ENCODE assay signal across 8 cellular contexts in genomic region chr10:60733189-60733815, GRCh38. TPM values are rescaled to one million over a fixed set of nuclear protein-coding genes. Genes with fewer than 3 reads are reported as not detected.
DNase-seq lines count a peak whose midpoint lies in the region; ATAC-seq and TF ChIP-seq lines count a peak whose summit lies in the region.

No MANE protein-coding gene starts in this region.

- peak; percentile 51 for DNase-seq in AG20443 (ENCODE audit: low spot score)
- DNase-seq in T-helper 22 cell (ENCODE audit: low read depth), result peak; percentile 20
- peak; percentile 22 to 33 for DNase-seq in central memory CD8-positive, alpha-beta T cell (ENCODE audit: low spot score in 2 of 2)
- no peak for DNase-seq in superior temporal gyrus (ENCODE audit: extremely low spot score)

- WGBS in liver, result 4% methylated on average over 51 of the region's 51 CpGs

- peak overlapping the region in 2 of 3 donors; percentile 48 to 69 for H3K4me3 ChIP-seq in liver (ENCODE audit: low read depth in 1 of 3, low read length in 3 of 3)

- peaks cover 9% of the 10 kb centered on the region for H3K36me3 Mint-ChIP-seq in central memory CD8-positive, alpha-beta T cell (ENCODE audit: insufficient read depth)
- H3K36me3 Mint-ChIP-seq in stimulated activated memory B cell treated with anti-CD40 and anti-IgM and Interleukin-4, amounts not matched to agents 10 μg/mL and 1 μg/mL and 100 μg/mL, for 72 hours, result no peaks in the 10 kb centered on the region

- peaks cover 0 to 3% (median 0%) of the 10 kb centered on the region in 4 donors for H3K27me3 ChIP-seq in liver (ENCODE audit: control insufficient read depth in 4 of 4, insufficient read depth in 4 of 4, low read length in 3 of 4)

- H3K4me1 Mint-ChIP-seq in central memory CD8-positive, alpha-beta T cell, result peaks cover 31% of the 10 kb centered on the region
- peaks cover 32% of the 10 kb centered on the region for H3K4me1 Mint-ChIP-seq in stimulated activated memory B cell treated with anti-CD40 and anti-IgM and Interleukin-4, amounts not matched to agents 10 μg/mL and 1 μg/mL and 100 μg/mL, for 72 hours

- H3K9ac ChIP-seq in liver (ENCODE audit: low read depth in 1 of 2, low read length in 2 of 2), result no peak overlapping the region

- H3K27ac Mint-ChIP-seq in central memory CD8-positive, alpha-beta T cell (ENCODE audit: low read depth), result peak overlapping the region; percentile 92
- peak overlapping the region; percentile 81 for H3K27ac Mint-ChIP-seq in stimulated activated memory B cell treated with anti-CD40 and anti-IgM and Interleukin-4, amounts not matched to agents 10 μg/mL and 1 μg/mL and 100 μg/mL, for 72 hours

- peak; percentile 25 for TF ChIP-seq CTCF in liver (IDR thresholded peaks at IDR 0.05; ENCODE audit: low read depth, low read length, missing input control)

- TF ChIP-seq RAD21 in liver (IDR thresholded peaks at IDR 0.05), result no peak

- no peaks in the 10 kb centered on the region for H3K9me3 Mint-ChIP-seq in central memory CD8-positive, alpha-beta T cell
- H3K9me3 Mint-ChIP-seq in stimulated activated memory B cell treated with anti-CD40 and anti-IgM and Interleukin-4, amounts not matched to agents 10 μg/mL and 1 μg/mL and 100 μg/mL, for 72 hours, result no peaks in the 10 kb centered on the region

- H3K27ac ChIP-seq in liver (ENCODE audit: low read depth in 1 of 2, low read length in 2 of 2), result no peak overlapping the region

- H3K4me1 ChIP-seq in liver (ENCODE audit: control insufficient read depth in 4 of 4, insufficient read depth in 4 of 4, low read length in 3 of 4), result peaks cover 5 to 17% (median 10%) of the 10 kb centered on the region in 4 donors

- ATAC-seq in GM19025 (IDR thresholded peaks at IDR 0.05; ENCODE audit: low read depth, unreplicated experiment) (peak; percentile 36), HG03342 (IDR thresholded peaks at IDR 0.05; ENCODE audit: unreplicated experiment) (peak; percentile 63)
- ATAC-seq in central memory CD8-positive, alpha-beta T cell (replicated peaks; ENCODE audit: extremely low read depth, poor library complexity, severe bottlenecking), result peak; percentile 54
- peak; percentile 87 for ATAC-seq in stimulated activated memory B cell treated with anti-CD40 and anti-IgM and Interleukin-4, amounts not matched to agents 10 μg/mL and 1 μg/mL and 100 μg/mL, for 72 hours

- H3K27me3 Mint-ChIP-seq in central memory CD8-positive, alpha-beta T cell, result no peaks in the 10 kb centered on the region
- H3K27me3 Mint-ChIP-seq in stimulated activated memory B cell treated with anti-CD40 and anti-IgM and Interleukin-4, amounts not matched to agents 10 μg/mL and 1 μg/mL and 100 μg/mL, for 72 hours, result no peaks in the 10 kb centered on the region

- no peaks in the 10 kb centered on the region for H3K36me3 ChIP-seq in liver (ENCODE audit: control insufficient read depth in 4 of 4, insufficient read depth in 3 of 4, low read depth in 1 of 4, low read length in 3 of 4)

- H3K9me3 ChIP-seq in liver (ENCODE audit: control insufficient read depth in 4 of 4, low read length in 3 of 4), result no peaks in the 10 kb centered on the region

- H3K4me3 Mint-ChIP-seq in central memory CD8-positive, alpha-beta T cell, result peak overlapping the region; percentile 94
- peak overlapping the region; percentile 94 for H3K4me3 Mint-ChIP-seq in stimulated activated memory B cell treated with anti-CD40 and anti-IgM and Interleukin-4, amounts not matched to agents 10 μg/mL and 1 μg/mL and 100 μg/mL, for 72 hours

TF ChIP-seq in liver, 16 proteins besides CTCF, POLR2A, EP300 and RAD21:
- TF ChIP-seq EGR1 (IDR thresholded peaks at IDR 0.05; ENCODE audit: low read depth in 2 of 2) (no peak), JUND (IDR thresholded peaks at IDR 0.05) (no peak), SP1 (IDR thresholded peaks at IDR 0.05) (no peak), FOXA2 (IDR thresholded peaks at IDR 0.05) (no peak), YY1 (IDR thresholded peaks at IDR 0.05) (no peak), ZBTB33 (IDR thresholded peaks at IDR 0.05) (no peak), FOXA1 (IDR thresholded peaks at IDR 0.05) (no peak), REST (IDR thresholded peaks at IDR 0.05) (no peak), HNF4A (conservative IDR thresholded peaks at IDR 0.05) (no peak), HNF4G (IDR thresholded peaks at IDR 0.05) (no peak), NR2F2 (IDR thresholded peaks at IDR 0.05) (no peak), RXRA (IDR thresholded peaks at IDR 0.05) (no peak), GABPA (IDR thresholded peaks at IDR 0.05 in 1 of 2, conservative IDR thresholded peaks at IDR 0.05 in 1 of 2) (no peak), TAF1 (conservative IDR thresholded peaks at IDR 0.05) (no peak)
- TF ChIP-seq, protein P1, sequence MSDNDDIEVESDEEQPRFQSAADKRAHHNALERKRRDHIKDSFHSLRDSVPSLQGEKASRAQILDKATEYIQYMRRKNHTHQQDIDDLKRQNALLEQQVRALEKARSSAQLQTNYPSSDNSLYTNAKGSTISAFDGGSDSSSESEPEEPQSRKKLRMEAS (IDR thresholded peaks at IDR 0.05), result no peak
- TF ChIP-seq, protein P2, sequence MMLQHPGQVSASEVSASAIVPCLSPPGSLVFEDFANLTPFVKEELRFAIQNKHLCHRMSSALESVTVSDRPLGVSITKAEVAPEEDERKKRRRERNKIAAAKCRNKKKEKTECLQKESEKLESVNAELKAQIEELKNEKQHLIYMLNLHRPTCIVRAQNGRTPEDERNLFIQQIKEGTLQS (IDR thresholded peaks at IDR 0.05), result no peak

RNA-seq across cellular contexts. Expression of gene CDK1, which starts 45.0 kb away (rescaled TPM):
- 10 to 100 TPM in 1 of 2 donors, under 1 TPM in 1; 0.08 to 73.5 TPM for total RNA-seq in liver
- polyA plus RNA-seq in liver, result 1 to 10 TPM; 1.2 to 4.1 TPM

Comparison
In these comparisons a context has a peak if more than half of its experiments do, and no peak if none do; other contexts are left out.
1. ATAC-seq: peak in every context shown above with its lines; median percentile 87 in stimulated activated memory B cell treated with anti-CD40 and anti-IgM and Interleukin-4, amounts not matched to agents 10 μg/mL and 1 μg/mL and 100 μg/mL, for 72 hours; 63 in HG03342; 54 in central memory CD8-positive, alpha-beta T cell; 36 in GM19025.